Comparison of ENCODE assay signal across 29 cellular contexts in genomic region chr19:23596872-23597271, GRCh38.
"Had no signal": no experiment of that assay in that cellular context is flagged by ENCODE, and none has a peak within 500 bp of the region (broad histone marks: within the 10 kb centered on the region; RNA-seq: fewer than 3 reads in every experiment).

No MANE protein-coding gene starts in this region.

- H3K27me3 Mint-ChIP-seq: naive thymus-derived CD8-positive, alpha-beta T cell; natural killer cell treated with Interleukin-12 subunit alpha and Interleukin-12 subunit beta and Interleukin-15 and Interleukin-18, amount 100 ng/mL, for 72 hours; progenitor cell of endocrine pancreas; stimulated activated naive B cell treated with anti-CD40 and anti-IgM and Interleukin-4, amounts not matched to agents 10 μg/mL and 1 μg/mL and 100 μg/mL, for 72 hours; stimulated activated naive CD8-positive, alpha-beta T cell treated with anti-CD3 and anti-CD28 coated beads, Interleukin-15, Interleukin-2, amounts not matched to agents 100 ng/mL and 50 ng/mL, for 24 hours had no signal

- ATAC-seq: naive thymus-derived CD8-positive, alpha-beta T cell; natural killer cell treated with Interleukin-12 subunit alpha and Interleukin-12 subunit beta and Interleukin-15 and Interleukin-18, amount 100 ng/mL, for 72 hours; psoas muscle; right cardiac atrium; right lobe of liver; stimulated activated effector memory CD8-positive, alpha-beta T cell treated with anti-CD3 and anti-CD28 coated beads, Interleukin-12 subunit alpha, Interleukin-12 subunit beta, amount 100 ng/mL, for 72 hours; stimulated activated naive B cell treated with anti-CD40 and anti-IgM and Interleukin-4, amounts not matched to agents 10 μg/mL and 1 μg/mL and 100 μg/mL, for 72 hours had no signal

- H3K27ac Mint-ChIP-seq: naive thymus-derived CD8-positive, alpha-beta T cell; natural killer cell treated with Interleukin-12 subunit alpha and Interleukin-12 subunit beta and Interleukin-15 and Interleukin-18, amount 100 ng/mL, for 72 hours; nephron progenitor cell; progenitor cell of endocrine pancreas; stimulated activated effector memory CD8-positive, alpha-beta T cell treated with anti-CD3 and anti-CD28 coated beads, Interleukin-12 subunit alpha, Interleukin-12 subunit beta, amount 100 ng/mL, for 72 hours; stimulated activated naive B cell treated with anti-CD40 and anti-IgM and Interleukin-4, amounts not matched to agents 10 μg/mL and 1 μg/mL and 100 μg/mL, for 72 hours; stimulated activated naive CD8-positive, alpha-beta T cell treated with anti-CD3 and anti-CD28 coated beads, Interleukin-15, Interleukin-2, amounts not matched to agents 100 ng/mL and 50 ng/mL, for 24 hours had no signal

- H3K27me3 ChIP-seq: neutrophil, ovary, right lobe of liver, sigmoid colon, stomach, thyroid gland, tibial nerve, upper lobe of left lung, uterus had no signal

- FAIRE-seq: small intestine had no signal

- H3K4me3 Mint-ChIP-seq: naive thymus-derived CD8-positive, alpha-beta T cell; natural killer cell treated with Interleukin-12 subunit alpha and Interleukin-12 subunit beta and Interleukin-15 and Interleukin-18, amount 100 ng/mL, for 72 hours; nephron progenitor cell; neural crest cell; stimulated activated effector memory CD8-positive, alpha-beta T cell treated with anti-CD3 and anti-CD28 coated beads, Interleukin-12 subunit alpha, Interleukin-12 subunit beta, amount 100 ng/mL, for 72 hours; stimulated activated naive B cell treated with anti-CD40 and anti-IgM and Interleukin-4, amounts not matched to agents 10 μg/mL and 1 μg/mL and 100 μg/mL, for 72 hours; stimulated activated naive CD8-positive, alpha-beta T cell treated with anti-CD3 and anti-CD28 coated beads, Interleukin-15, Interleukin-2, amounts not matched to agents 100 ng/mL and 50 ng/mL, for 24 hours had no signal

- H3K36me3 Mint-ChIP-seq: stimulated activated effector memory CD8-positive, alpha-beta T cell treated with anti-CD3 and anti-CD28 coated beads, Interleukin-12 subunit alpha, Interleukin-12 subunit beta, amount 100 ng/mL, for 72 hours had no signal

- H3K9me3 ChIP-seq: neutrophil, ovary, psoas muscle, right lobe of liver, thoracic aorta, thyroid gland, uterus had no signal

- DNase-seq: naive thymus-derived CD8-positive, alpha-beta T cell; nephron progenitor cell; nucleus accumbens; ovary; posterior cingulate gyrus; psoas muscle; right cardiac atrium; right lobe of liver; sigmoid colon; small intestine; stimulated activated CD4-positive, alpha-beta T cell treated with anti-CD3 and anti-CD28 coated beads, Interleukin-15, amount 100 ng/mL, for 24 hours; stimulated activated CD4-positive, alpha-beta T cell treated with anti-CD3 and anti-CD28 coated beads, Interleukin-2, amount 100 ng/mL, for 24 hours; stimulated activated CD4-positive, alpha-beta T cell treated with anti-CD3 and anti-CD28 coated beads, Interleukin-2, amount 100 ng/mL, for 48 hours; stimulated activated CD4-positive, alpha-beta T cell treated with anti-CD3 and anti-CD28 coated beads, Interleukin-4, amount 100 ng/mL, for 24 hours; stimulated activated naive B cell treated with anti-CD40 and anti-IgM and Interleukin-4, amounts not matched to agents 10 μg/mL and 1 μg/mL and 100 μg/mL, for 72 hours; stimulated activated naive CD4-positive, alpha-beta T cell treated with Interleukin-2 at 50 U/mL for 16 hours; stomach; thyroid gland; upper lobe of left lung; uterus had no signal

- H3K4me1 ChIP-seq: parathyroid adenoma, psoas muscle, right lobe of liver, sigmoid colon, stomach, thyroid gland, tibial nerve, upper lobe of left lung, uterus had no signal

- H3K36me3 ChIP-seq: neutrophil, ovary, right lobe of liver, sigmoid colon, stomach, thoracic aorta, thyroid gland, tibial nerve, upper lobe of left lung, uterus had no signal

- H3K27ac ChIP-seq: neutrophil, ovary, parathyroid adenoma, psoas muscle, right lobe of liver, sigmoid colon, stomach, thoracic aorta, thyroid gland, tibial nerve, upper lobe of left lung, uterus had no signal

- H3K4me3 ChIP-seq: ovary, psoas muscle, right lobe of liver, sigmoid colon, stomach, thoracic aorta, thyroid gland, tibial nerve, upper lobe of left lung, uterus had no signal

- H3K9me3 Mint-ChIP-seq: stimulated activated effector memory CD8-positive, alpha-beta T cell treated with anti-CD3 and anti-CD28 coated beads, Interleukin-12 subunit alpha, Interleukin-12 subunit beta, amount 100 ng/mL, for 72 hours had no signal

- H3K4me1 Mint-ChIP-seq: naive thymus-derived CD8-positive, alpha-beta T cell; nephron progenitor cell; neural crest cell; stimulated activated effector memory CD8-positive, alpha-beta T cell treated with anti-CD3 and anti-CD28 coated beads, Interleukin-12 subunit alpha, Interleukin-12 subunit beta, amount 100 ng/mL, for 72 hours; stimulated activated naive B cell treated with anti-CD40 and anti-IgM and Interleukin-4, amounts not matched to agents 10 μg/mL and 1 μg/mL and 100 μg/mL, for 72 hours had no signal
